ENCODE assay signal across 6 cellular contexts in the genomic region with DNA sequence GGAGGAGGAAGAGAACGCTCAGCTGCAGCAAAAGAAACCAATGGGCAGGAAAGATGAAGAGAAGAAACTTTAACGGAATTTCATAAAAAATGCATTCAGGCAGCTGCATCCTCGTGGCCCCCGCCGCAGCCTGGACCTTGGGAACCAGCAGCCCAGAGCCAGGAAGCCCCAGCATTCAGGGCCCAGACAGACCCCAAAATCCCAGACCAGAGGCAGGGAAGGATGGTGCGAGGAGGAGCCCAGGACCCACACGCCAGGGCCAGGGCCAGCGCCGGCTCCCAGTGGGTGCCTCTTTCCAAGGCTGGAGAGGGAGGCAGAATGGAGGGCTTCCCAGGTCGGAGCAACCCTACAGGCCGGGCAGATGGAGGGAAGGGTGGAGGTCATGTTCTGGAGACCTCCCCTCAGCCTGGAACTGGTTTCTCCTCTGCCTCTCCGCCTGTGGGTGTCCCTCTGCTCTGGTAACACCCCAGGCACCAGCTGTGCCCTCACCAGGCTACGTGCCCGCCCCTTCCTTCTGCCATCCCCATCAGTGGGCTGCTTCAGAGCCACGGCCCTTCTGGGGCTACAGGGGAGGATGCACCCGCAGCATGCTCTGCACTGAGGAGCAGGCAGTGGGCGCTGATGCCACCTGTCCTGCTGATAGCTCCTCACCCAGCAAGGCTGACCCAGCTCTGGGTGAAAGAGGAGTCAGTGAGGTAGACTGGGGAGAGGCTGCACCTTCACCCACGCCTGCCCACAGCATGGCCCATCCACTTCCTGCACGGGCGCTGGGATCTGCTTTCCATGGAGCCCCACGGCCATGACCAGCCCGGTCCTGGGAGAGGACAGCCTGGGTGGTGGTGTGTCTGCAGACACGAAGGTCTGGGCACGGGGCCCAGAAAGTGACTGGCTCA. TPM values are rescaled to one million over a fixed set of nuclear protein-coding genes. Genes with fewer than 3 reads are reported as not detected.
A peak's percentile ranks its signal among the peaks of the same experiment; 100 is the strongest.
DNase-seq lines count a peak whose midpoint lies in the region; TF ChIP-seq lines count a peak whose summit lies in the region.

No MANE protein-coding gene starts in this region.

- no peak overlapping the region for H3K27ac Mint-ChIP-seq in neural crest cell (ENCODE audit: unreplicated experiment)

- H3K4me3 ChIP-seq in brain microvascular endothelial cell (ENCODE audit: low read depth, low read length), result peak overlapping the region; percentile 71

- no peak for TF ChIP-seq CTCF in brain microvascular endothelial cell (IDR thresholded peaks at IDR 0.05; ENCODE audit: low read depth, low read length, missing control alignments)
- TF ChIP-seq CTCF in neural crest cell (conservative IDR thresholded peaks at IDR 0.05), result no peak

- in situ Hi-C loops in brain microvascular endothelial cell (cut with HindIII; ENCODE audit: low pct_ligation_motif_present, low sequenced_read_pairs), result no loop called here

- peak overlapping the region; percentile 81 for H3K4me3 Mint-ChIP-seq in neural crest cell

- H3K27me3 ChIP-seq in brain microvascular endothelial cell (replicated peaks), result no peaks in the 10 kb centered on the region

- H3K36me3 ChIP-seq in brain microvascular endothelial cell (replicated peaks), result no peaks in the 10 kb centered on the region

- no peaks in the 10 kb centered on the region for H3K9me3 Mint-ChIP-seq in neural crest cell

- DNase-seq in activated CD8-positive, alpha-beta memory T cell treated with anti-CD3 and anti-CD28 coated beads for 24 hours, result peak; percentile 62
- no peak for DNase-seq in activated CD8-positive, alpha-beta memory T cell treated with anti-CD3 and anti-CD28 coated beads, Interleukin-2, amount 50 U/mL, for 4 hours
- DNase-seq in brain microvascular endothelial cell (no peak), neural crest cell (ENCODE audit: low read depth, low spot score) (no peak), activated gamma-delta T cell treated with Interleukin-2 at 50 U/mL for 16 hours (no peak), amniotic stem cell (lab: John Stamatoyannopoulos, UW) (no peak)

- H3K27me3 Mint-ChIP-seq in neural crest cell (ENCODE audit: low read depth), result no peaks in the 10 kb centered on the region

- H3K4me1 Mint-ChIP-seq in neural crest cell, result peaks cover 17% of the 10 kb centered on the region

- H3K27ac ChIP-seq in brain microvascular endothelial cell, result no peak overlapping the region

- H3K36me3 Mint-ChIP-seq in neural crest cell (ENCODE audit: low read depth), result peaks cover 3% of the 10 kb centered on the region

RNA-seq across cellular contexts. Expression of a gene that starts 1.2 kb away (rescaled TPM):
- total RNA-seq in neural crest cell, result 13.8 and 15.9 TPM in 2 replicates

RNA-seq across cellular contexts. Expression of a gene that starts 10.5 kb away (rescaled TPM):
- 84.7 and 86.4 TPM in 2 replicates for total RNA-seq in neural crest cell

RNA-seq across cellular contexts. Expression of a gene that starts 10.8 kb away (rescaled TPM):
- 57.2 and 59.0 TPM in 2 replicates for total RNA-seq in neural crest cell

RNA-seq across cellular contexts. Expression of a gene that starts 17.0 kb away (rescaled TPM):
- 15.7 and 18.6 TPM in 2 replicates for total RNA-seq in neural crest cell
